8 cellular contexts compared by ENCODE assay signal in genomic region chr12:126797525-126797924, GRCh38.
"Had no signal": no experiment of that assay in that cellular context is flagged by ENCODE, and none has a peak within 500 bp of the region (broad histone marks: within the 10 kb centered on the region; RNA-seq: fewer than 3 reads in every experiment).

No MANE protein-coding gene starts in this region.

- FAIRE-seq: G401.6, GM12878, GM12891, GM12892, GM18507, GM19239 had no signal

- ATAC-seq: GM12878 had no signal

- DNase-seq: GDM1, GF-D8 had no signal

- H3K4me3 ChIP-seq: GM12878 had no signal
